Comparison of ENCODE assay signal across 20 cellular contexts in genomic region chr14:99943620-99944019, GRCh38.
"Had no signal": no experiment of that assay in that cellular context is flagged by ENCODE, and none has a peak within 500 bp of the region (broad histone marks: within the 10 kb centered on the region; RNA-seq: fewer than 3 reads in every experiment).

No MANE protein-coding gene starts in this region.

- H3K36me3 ChIP-seq: brain microvascular endothelial cell had no signal

- ATAC-seq: activated CD8-positive, alpha-beta memory T cell treated with anti-CD3 and anti-CD28 coated beads, Interleukin-2, amount 10 ng/mL, durations not matched to agents 7 days and 5 days; T-helper 17 cell; WTC11 had no signal

- DNase-seq: activated CD4-positive, alpha-beta T cell treated with anti-CD3 and anti-CD28 coated beads for 48 hours; activated CD4-positive, alpha-beta T cell treated with anti-CD3 and anti-CD28 coated beads, Interleukin-2, amount 50 U/mL, for 4 hours; activated CD4-positive, CD25-positive, alpha-beta regulatory T cell treated with anti-CD3 and anti-CD28 coated beads, Interleukin-2, amount 50 U/mL, for 72 hours; activated CD8-positive, alpha-beta memory T cell treated with anti-CD3 and anti-CD28 coated beads, Interleukin-2, amount 10 ng/mL, durations not matched to agents 7 days and 5 days; activated gamma-delta T cell; activated naive CD4-positive, alpha-beta T cell treated with anti-CD3 and anti-CD28 coated beads, Interleukin-2, amount 10 ng/mL, durations not matched to agents 7 days and 5 days; activated naive CD8-positive, alpha-beta T cell treated with anti-CD3 and anti-CD28 coated beads for 36 hours; activated T-cell treated with anti-CD3 and anti-CD28 coated beads, Interleukin-2, amount 50 U/mL, for 24 hours; brain microvascular endothelial cell; KG1; NCI-H1092 treated with DMSO at 0.1 percent for 48 hours; NCI-H1417 treated with DMSO at 0.1 percent for 48 hours; NCI-H2029; NCI-H2107; NCI-H226; NCI-H526; SIG-M5; T-helper 17 cell; T-helper 9 cell had no signal

- H3K27me3 ChIP-seq: brain microvascular endothelial cell had no signal

- H3K27ac ChIP-seq: brain microvascular endothelial cell had no signal
